Comparison of ENCODE assay signal across 8 cellular contexts in the genomic region with DNA sequence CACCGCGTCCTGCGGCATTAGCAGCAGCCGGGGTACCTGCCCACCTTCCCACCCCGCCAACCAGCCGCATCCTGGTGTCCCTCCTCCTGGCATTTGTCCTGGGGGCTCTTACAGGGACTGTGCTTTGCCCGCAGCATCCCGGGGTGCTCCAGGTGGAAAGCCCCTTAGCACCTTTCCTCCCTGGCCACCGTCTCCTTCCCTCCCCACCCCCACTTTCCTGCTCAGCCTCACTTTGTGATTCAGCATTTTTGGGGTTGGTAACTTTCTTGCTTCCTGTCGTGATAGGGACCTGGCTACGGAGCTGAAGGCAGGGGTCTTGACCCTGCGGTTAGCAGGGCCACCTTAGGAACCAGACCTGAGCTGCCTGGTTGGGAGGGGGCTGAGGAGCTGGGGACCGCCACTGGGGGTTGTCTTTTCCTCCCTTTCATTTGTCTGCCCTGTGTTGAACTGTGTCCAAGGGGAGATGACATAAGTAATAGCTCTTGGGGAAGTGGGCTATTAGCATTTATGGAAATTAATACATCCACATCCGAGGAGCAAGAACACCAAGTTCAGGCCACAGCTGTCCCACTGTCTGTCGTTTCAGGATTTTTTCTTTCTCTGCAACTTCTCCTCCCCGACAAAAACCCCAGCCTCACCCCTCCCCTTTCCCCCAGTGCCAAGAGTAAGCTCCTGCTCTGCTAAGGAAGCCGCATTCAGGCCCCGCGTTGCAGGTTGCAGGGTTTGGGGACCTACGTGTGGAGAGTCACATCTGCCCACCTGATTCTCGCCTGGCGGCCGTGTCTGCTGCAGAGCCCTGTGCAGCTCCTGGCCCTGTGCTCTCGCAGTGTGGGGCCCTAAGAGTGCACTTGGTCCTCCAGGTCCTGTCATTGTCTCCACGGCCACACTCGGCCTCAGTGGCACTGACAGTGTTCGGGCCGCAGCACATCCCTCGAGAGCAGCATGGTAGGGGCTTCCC. TPM values are rescaled to one million over a fixed set of nuclear protein-coding genes. Genes with fewer than 3 reads are reported as not detected.
A peak's percentile ranks its signal among the peaks of the same experiment; 100 is the strongest.
DNase-seq lines count a peak whose midpoint lies in the region; ATAC-seq and TF ChIP-seq lines count a peak whose summit lies in the region.

No MANE protein-coding gene starts in this region.

- DNase-seq in activated CD4-positive, alpha-beta T cell treated with anti-CD3 and anti-CD28 coated beads for 36 hours: peak; percentile 67
- no peak for DNase-seq in activated CD4-positive, alpha-beta T cell treated with anti-CD3 and anti-CD28 coated beads, Interleukin-2, amount 50 U/mL, for 1 hour
- DNase-seq in activated CD8-positive, alpha-beta T cell treated with anti-CD3 and anti-CD28 coated beads for 36 hours: peak; percentile 68
- DNase-seq in glutamatergic neuron: peak; percentile 27
- DNase-seq in stimulated activated CD4-positive, alpha-beta T cell treated with anti-CD3 and anti-CD28 coated beads, Interleukin-1b, Interleukin-23, amount 100 ng/mL, for 48 hours: peak; percentile 34
- DNase-seq in COLO829 (ENCODE audit: low spot score): no peak

- H3K27me3 Mint-ChIP-seq in activated CD4-positive, alpha-beta T cell treated with anti-CD3 and anti-CD28 coated beads for 36 hours: no peaks in the 10 kb centered on the region
- H3K27me3 Mint-ChIP-seq in activated CD8-positive, alpha-beta T cell treated with anti-CD3 and anti-CD28 coated beads for 36 hours: no peaks in the 10 kb centered on the region
- peaks cover 13% of the 10 kb centered on the region for H3K27me3 Mint-ChIP-seq in glutamatergic neuron (ENCODE audit: unreplicated experiment)

- intact Hi-C loops in activated CD4-positive, alpha-beta T cell treated with anti-CD3 and anti-CD28 coated beads for 36 hours (cut with DNase I, micrococcal nuclease): loop anchor here in 1 of 2 experiments (2.0 to 10.0 kb wide), 4 partner anchors 471 to 971 kb away; a partner anchor contains a TSS
- intact Hi-C loops in activated CD8-positive, alpha-beta T cell treated with anti-CD3 and anti-CD28 coated beads for 36 hours (cut with micrococcal nuclease): loop anchor here (5.0 kb wide), 1 partner anchor 33 kb away; no protein-coding TSS in a partner anchor

- H3K36me3 Mint-ChIP-seq in activated CD4-positive, alpha-beta T cell treated with anti-CD3 and anti-CD28 coated beads for 36 hours (ENCODE audit: low read depth): peaks cover 2% of the 10 kb centered on the region
- H3K36me3 Mint-ChIP-seq in activated CD8-positive, alpha-beta T cell treated with anti-CD3 and anti-CD28 coated beads for 36 hours (ENCODE audit: low read depth): peaks cover 5% of the 10 kb centered on the region
- H3K36me3 Mint-ChIP-seq in glutamatergic neuron (ENCODE audit: unreplicated experiment): no peaks in the 10 kb centered on the region

- no peaks in the 10 kb centered on the region for H3K9me3 Mint-ChIP-seq in activated CD4-positive, alpha-beta T cell treated with anti-CD3 and anti-CD28 coated beads for 36 hours (ENCODE audit: low read depth)
- no peaks in the 10 kb centered on the region for H3K9me3 Mint-ChIP-seq in activated CD8-positive, alpha-beta T cell treated with anti-CD3 and anti-CD28 coated beads for 36 hours
- H3K9me3 Mint-ChIP-seq in glutamatergic neuron (ENCODE audit: unreplicated experiment): peaks cover 8% of the 10 kb centered on the region

- peak overlapping the region; percentile 97 for H3K4me3 Mint-ChIP-seq in activated CD4-positive, alpha-beta T cell treated with anti-CD3 and anti-CD28 coated beads for 36 hours
- H3K4me3 Mint-ChIP-seq in activated CD8-positive, alpha-beta T cell treated with anti-CD3 and anti-CD28 coated beads for 36 hours: peak overlapping the region; percentile 96
- peak overlapping the region; percentile 91 for H3K4me3 Mint-ChIP-seq in glutamatergic neuron (ENCODE audit: unreplicated experiment)

- no peak for ATAC-seq in activated CD4-positive, alpha-beta T cell treated with anti-CD3 and anti-CD28 coated beads for 36 hours
- ATAC-seq in activated CD8-positive, alpha-beta T cell treated with anti-CD3 and anti-CD28 coated beads for 36 hours: no peak
- ATAC-seq in HG03378 (IDR thresholded peaks at IDR 0.05; ENCODE audit: unreplicated experiment) (no peak), HG02623 (IDR thresholded peaks at IDR 0.05; ENCODE audit: unreplicated experiment) (no peak)

- no peak for TF ChIP-seq CTCF in activated CD8-positive, alpha-beta T cell treated with anti-CD3 and anti-CD28 coated beads for 36 hours (IDR thresholded peaks at IDR 0.05)
- TF ChIP-seq CTCF in glutamatergic neuron (IDR thresholded peaks at IDR 0.05; ENCODE audit: partially characterized antibody, unreplicated experiment): no peak

- H3K27ac Mint-ChIP-seq in activated CD4-positive, alpha-beta T cell treated with anti-CD3 and anti-CD28 coated beads for 36 hours: peak overlapping the region; percentile 96
- peak overlapping the region; percentile 94 for H3K27ac Mint-ChIP-seq in activated CD8-positive, alpha-beta T cell treated with anti-CD3 and anti-CD28 coated beads for 36 hours
- H3K27ac Mint-ChIP-seq in glutamatergic neuron (ENCODE audit: unreplicated experiment): no peak overlapping the region

- POLR2A ChIA-PET in activated CD4-positive, alpha-beta T cell treated with anti-CD3 and anti-CD28 coated beads for 36 hours (lab: Charles Lee): interaction anchor here (0.7 to 1.4 kb wide), 3 partner anchors 31 to 33 kb away, joined by 3 to 6 read pairs (median 5); no protein-coding TSS in a partner anchor
- POLR2A ChIA-PET in activated CD8-positive, alpha-beta T cell treated with anti-CD3 and anti-CD28 coated beads for 36 hours (lab: Charles Lee): interaction anchor here (0.7 to 3.9 kb wide), 9 partner anchors 9 to 241 kb away, joined by 3 to 55 read pairs (median 4); no protein-coding TSS in a partner anchor

- H3K4me1 Mint-ChIP-seq in activated CD4-positive, alpha-beta T cell treated with anti-CD3 and anti-CD28 coated beads for 36 hours: peaks cover 28% of the 10 kb centered on the region
- peaks cover 29% of the 10 kb centered on the region for H3K4me1 Mint-ChIP-seq in activated CD8-positive, alpha-beta T cell treated with anti-CD3 and anti-CD28 coated beads for 36 hours (ENCODE audit: low read depth)
- peaks cover 8% of the 10 kb centered on the region for H3K4me1 Mint-ChIP-seq in glutamatergic neuron (ENCODE audit: low read depth, unreplicated experiment)

- CTCF ChIA-PET in activated CD4-positive, alpha-beta T cell treated with anti-CD3 and anti-CD28 coated beads for 36 hours (lab: Charles Lee): interaction anchor here (0.8 to 1.4 kb wide), 4 partner anchors 9 to 497 kb away, joined by 3 to 4 read pairs (median 4); no protein-coding TSS in a partner anchor
- CTCF ChIA-PET in activated CD8-positive, alpha-beta T cell treated with anti-CD3 and anti-CD28 coated beads for 36 hours (lab: Charles Lee): interaction anchor here (0.8 to 1.4 kb wide), 6 partner anchors 13 to 34 kb away, joined by 3 to 5 read pairs (median 4); no protein-coding TSS in a partner anchor

RNA-seq across cellular contexts. Expression of a gene that starts 1.6 kb away (rescaled TPM):
- total RNA-seq in activated CD4-positive, alpha-beta T cell treated with anti-CD3 and anti-CD28 coated beads for 36 hours: 10 to 100 TPM; 12.9 to 14.1 TPM
- 10 to 100 TPM; 16.5 to 16.8 TPM for total RNA-seq in activated CD8-positive, alpha-beta T cell treated with anti-CD3 and anti-CD28 coated beads for 36 hours
- total RNA-seq in glutamatergic neuron (ENCODE audit: unreplicated experiment): 28.4 TPM

RNA-seq across cellular contexts. Expression of a gene that starts 51.9 kb away (rescaled TPM):
- total RNA-seq in activated CD4-positive, alpha-beta T cell treated with anti-CD3 and anti-CD28 coated beads for 36 hours: 100 to 1,000 TPM; 231 to 258 TPM
- 100 to 1,000 TPM; 290 to 299 TPM for total RNA-seq in activated CD8-positive, alpha-beta T cell treated with anti-CD3 and anti-CD28 coated beads for 36 hours
- total RNA-seq in glutamatergic neuron (ENCODE audit: unreplicated experiment): 20.4 TPM

Comparison
In these comparisons a context has a peak if more than half of its experiments do, and no peak if none do; other contexts are left out.
1. DNase-seq: peak in activated CD4-positive, alpha-beta T cell treated with anti-CD3 and anti-CD28 coated beads for 36 hours (single experiment), activated CD8-positive, alpha-beta T cell treated with anti-CD3 and anti-CD28 coated beads for 36 hours (single experiment), glutamatergic neuron (single experiment) and stimulated activated CD4-positive, alpha-beta T cell treated with anti-CD3 and anti-CD28 coated beads, Interleukin-1b, Interleukin-23, amount 100 ng/mL, for 48 hours (single experiment); none in activated CD4-positive, alpha-beta T cell treated with anti-CD3 and anti-CD28 coated beads, Interleukin-2, amount 50 U/mL, for 1 hour (single experiment) and COLO829 (single experiment).
2. RNA of a gene that starts 51.9 kb away (total RNA-seq): 290 to 299 TPM in activated CD8-positive, alpha-beta T cell treated with anti-CD3 and anti-CD28 coated beads for 36 hours and 231 to 258 TPM in activated CD4-positive, alpha-beta T cell treated with anti-CD3 and anti-CD28 coated beads for 36 hours; 20.4 TPM in glutamatergic neuron (single experiment); every median in the first group is over 10 times any median in the second.
3. Peak in every context shown above with its lines, with median percentiles within 50 percentile points of each other: H3K4me3 Mint-ChIP-seq.